Comparison of ENCODE assay signal across 21 cellular contexts in genomic region chr14:58059121-58059520, GRCh38.
"Had no signal": no experiment of that assay in that cellular context is flagged by ENCODE, and none has a peak within 500 bp of the region (broad histone marks: within the 10 kb centered on the region; RNA-seq: fewer than 3 reads in every experiment).

No MANE protein-coding gene starts in this region.

- DNase-seq: activated B cell treated with CpG ODN at 0.5 μM for 24 hours; activated CD4-positive, alpha-beta T cell treated with anti-CD3 and anti-CD28 coated beads for 1 hour; activated CD4-positive, alpha-beta T cell treated with anti-CD3 and anti-CD28 coated beads, Interleukin-2, amount 10 ng/mL, durations not matched to agents 24 days and 14 days; activated CD4-positive, alpha-beta T cell treated with anti-CD3 and anti-CD28 coated beads, Interleukin-2, amount 50 U/mL, for 48 hours; activated CD8-positive, alpha-beta memory T cell treated with anti-CD3 and anti-CD28 coated beads, Interleukin-2, amount 10 ng/mL, durations not matched to agents 7 days and 5 days; activated effector memory CD4-positive, alpha-beta T cell treated with Interleukin-2 at 50 U/mL for 16 hours; activated naive CD4-positive, alpha-beta T cell; activated T-cell treated with anti-CD3 and anti-CD28 coated beads, Interleukin-2, amount 50 U/mL, for 24 hours; body of pancreas; central memory CD4-positive, alpha-beta T cell; MG63; MV-4-11; NCI-H1930; NCI-H446; NCI-H524; Peyer's patch; SHP77; T-helper 17 cell; T-helper 9 cell had no signal

- FAIRE-seq: bronchial epithelial cell, TTC549 had no signal
